In the genomic region with DNA sequence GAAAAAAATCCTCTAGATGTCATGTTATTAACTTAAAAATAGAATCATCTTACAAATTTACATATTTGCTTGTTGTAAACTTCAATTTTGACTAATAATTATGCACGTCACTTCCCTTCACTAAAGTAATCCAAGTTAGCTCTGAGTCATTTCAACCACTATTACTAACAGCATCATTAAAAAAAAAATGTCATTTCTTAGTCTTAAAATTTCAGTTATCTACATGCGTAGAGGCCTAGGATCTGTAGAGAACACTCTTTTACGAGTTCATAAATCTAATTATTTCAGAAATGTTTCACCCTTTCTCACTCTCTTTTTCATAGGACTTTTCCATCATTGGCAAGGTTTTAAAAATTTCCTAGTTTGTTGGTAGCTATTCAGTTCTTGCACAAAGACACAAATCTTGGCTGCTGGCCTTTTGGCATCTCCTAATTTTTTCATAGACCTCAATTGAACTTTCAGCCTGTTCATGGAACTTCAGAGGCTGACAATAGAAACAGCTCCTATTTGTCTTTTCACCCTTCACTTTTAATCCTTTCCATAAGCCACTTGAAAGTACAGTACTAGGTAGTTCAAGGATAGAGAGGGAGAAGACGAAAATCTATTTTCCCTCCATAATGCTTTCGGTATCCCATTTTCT, we compare ENCODE assay signal across 11 cellular contexts.
DNase-seq lines count a peak whose midpoint lies in the region; FAIRE-seq and TF ChIP-seq lines count a peak whose summit lies in the region.
"Had no signal": no experiment of that assay in that cellular context is flagged by ENCODE, and none has a peak within 500 bp of the region (broad histone marks: within the 10 kb centered on the region; RNA-seq: fewer than 3 reads in every experiment).

No MANE protein-coding gene starts in this region.

- H3K4me3 ChIP-seq in bronchial epithelial cell (ENCODE audit: low read depth, low read length) (no peak overlapping the region), kidney (ENCODE audit: low read length in 2 of 2) (no peak overlapping the region), tibial artery (no peak overlapping the region)
- H3K4me3 ChIP-seq: hepatocyte, neural progenitor cell, Peyer's patch had no signal

- intact Hi-C loops in kidney (cut with DNase I) (loop anchor here (10.0 kb wide), 1 partner anchor 155 kb away; no protein-coding TSS in a partner anchor), tibial artery (cut with DNase I; ENCODE audit: low total_unique reads) (no loop called here)

- H3K27ac ChIP-seq in kidney (ENCODE audit: low read depth in 2 of 2, low read length in 2 of 2) (peak overlapping the region; percentile 37 to 68), tibial artery (peak overlapping the region; percentile 14 to 52)
- H3K27ac ChIP-seq: hepatocyte, neural progenitor cell had no signal

- no peak for FAIRE-seq in bronchial epithelial cell (lab: Jason Lieb, UNC)
- FAIRE-seq in kidney (lab: Jason Lieb, UNC), result no peak

- no peaks in the 10 kb centered on the region for H3K9me3 ChIP-seq in kidney (ENCODE audit: control insufficient read depth in 1 of 2, low read length in 2 of 2)
- H3K9me3 ChIP-seq in tibial artery, result no peaks in the 10 kb centered on the region
- H3K9me3 ChIP-seq: Peyer's patch had no signal

- no peak for TF ChIP-seq CTCF in bronchial epithelial cell (IDR thresholded peaks at IDR 0.05; ENCODE audit: insufficient read depth, low read length, severe bottlenecking)
- no peak for TF ChIP-seq CTCF in kidney (IDR thresholded peaks at IDR 0.05; ENCODE audit: borderline replicate concordance, extremely low read depth, insufficient read depth)
- TF ChIP-seq CTCF in tibial artery (IDR thresholded peaks at IDR 0.05), result no peak

- H3K9ac ChIP-seq in kidney (ENCODE audit: low read length in 2 of 2), result no peak overlapping the region
- H3K9ac ChIP-seq: neural progenitor cell had no signal

- H3K36me3 ChIP-seq in bronchial epithelial cell (ENCODE audit: control insufficient read depth, insufficient read depth, low read length) (no peaks in the 10 kb centered on the region), kidney (ENCODE audit: control insufficient read depth in 1 of 2, insufficient read depth in 2 of 2, low read length in 2 of 2) (no peaks in the 10 kb centered on the region), tibial artery (no peaks in the 10 kb centered on the region)
- H3K36me3 ChIP-seq: neural progenitor cell, Peyer's patch had no signal

- peaks cover 0 to 5% of the 10 kb centered on the region in 2 donors for H3K4me1 ChIP-seq in kidney (ENCODE audit: control insufficient read depth in 1 of 2, insufficient read depth in 1 of 2, low read depth in 1 of 2, low read length in 2 of 2)
- H3K4me1 ChIP-seq in tibial artery, result peaks cover 0 to 20% (median 10%) of the 10 kb centered on the region in 4 donors
- H3K4me1 ChIP-seq: neural progenitor cell, Peyer's patch had no signal

- DNase-seq in HS-5 (ENCODE audit: low read depth) (peak; percentile 25), bronchial epithelial cell (ENCODE audit: low read depth) (peak; percentile 70), kidney (no peak), tibial artery (peak; percentile 43 to 67), HUDEP-2 (lab: John Stamatoyannopoulos, UW; ENCODE audit: unreplicated experiment in 76 of 76) (no peak), NCI-H2107 treated with DMSO at 0.1 percent for 48 hours (lab: John Stamatoyannopoulos, UW; ENCODE audit: unreplicated experiment) (no peak), NCI-H524 treated with DMSO at 0.1 percent for 48 hours (lab: John Stamatoyannopoulos, UW) (no peak)
- DNase-seq: NCI-H187 treated with DMSO at 0.1 percent for 48 hours, Peyer's patch had no signal

- H3K27me3 ChIP-seq in bronchial epithelial cell (ENCODE audit: control insufficient read depth, insufficient read depth, low read length), result no peaks in the 10 kb centered on the region
- H3K27me3 ChIP-seq in tibial artery, result no peaks in the 10 kb centered on the region
- H3K27me3 ChIP-seq: hepatocyte, neural progenitor cell, Peyer's patch had no signal

Comparison
In these comparisons a context has a peak if more than half of its experiments do, and no peak if none do; other contexts are left out.
1. DNase-seq: peak in HS-5 (single experiment), bronchial epithelial cell (single experiment) and tibial artery (2 of 2); none in kidney (single experiment), HUDEP-2 (0 of 76), NCI-H2107 treated with DMSO at 0.1 percent for 48 hours (single experiment) and NCI-H524 treated with DMSO at 0.1 percent for 48 hours (single experiment).